In genomic region chr15:74434260-74434915, GRCh38 we compare ENCODE assay signal across 8 cellular contexts. TPM values are rescaled to one million over a fixed set of nuclear protein-coding genes. Genes with fewer than 3 reads are reported as not detected.
DNase-seq lines count a peak whose midpoint lies in the region; ATAC-seq, FAIRE-seq and TF ChIP-seq lines count a peak whose summit lies in the region.

No MANE protein-coding gene starts in this region.

- H3K27me3 ChIP-seq in Peyer's patch (peaks cover 0 to 9% of the 10 kb centered on the region in 2 donors), rectal smooth muscle tissue (ENCODE audit: control insufficient read depth, insufficient read depth, low read length) (peaks cover 19% of the 10 kb centered on the region)

- H3K27ac ChIP-seq in Peyer's patch (peak overlapping the region; percentile 69 to 93 (median 84)), rectal smooth muscle tissue (ENCODE audit: low read depth, low read length) (no peak overlapping the region)

- no peak for ATAC-seq in GM18858 (IDR thresholded peaks at IDR 0.05; ENCODE audit: unreplicated experiment)

- no peak overlapping the region for H3K9ac ChIP-seq in rectal smooth muscle tissue (ENCODE audit: low read length)

- no peak for TF ChIP-seq POLR2A in Peyer's patch (IDR thresholded peaks at IDR 0.05)
- no peak for TF ChIP-seq POLR2A in GM12892 (IDR thresholded peaks at IDR 0.05; ENCODE audit: low read depth, low read length)

- TF ChIP-seq CTCF in Peyer's patch (IDR thresholded peaks at IDR 0.05) = no peak
- TF ChIP-seq CTCF in fibroblast of mammary gland (conservative IDR thresholded peaks at IDR 0.05; ENCODE audit: control insufficient read depth, insufficient read depth, low read depth, low read length) = no peak

- FAIRE-seq in GM19239 (lab: Jason Lieb, UNC) (no peak), GM12892 (lab: Jason Lieb, UNC) (no peak)

- no peaks in the 10 kb centered on the region for H3K9me3 ChIP-seq in Peyer's patch

- DNase-seq in GM19239 (ENCODE audit: insufficient read length, low spot score) (peak; percentile 48), Peyer's patch (no peak), fibroblast of mammary gland (ENCODE audit: low read depth) (no peak), NCI-H2227 treated with DMSO at 0.1 percent for 48 hours (lab: John Stamatoyannopoulos, UW) (no peak), germinal center (ENCODE audit: low spot score) (no peak), GM12892 (ENCODE audit: insufficient read length) (no peak)

- H3K4me3 ChIP-seq in Peyer's patch (peak overlapping the region; percentile 65 to 81 (median 80)), fibroblast of mammary gland (ENCODE audit: control insufficient read depth, low read depth, low read length) (peak overlapping the region; percentile 56), rectal smooth muscle tissue (ENCODE audit: low read length) (peak overlapping the region; percentile 60)

- H3K4me1 ChIP-seq in Peyer's patch (peaks cover 0 to 19% (median 14%) of the 10 kb centered on the region in 4 donors), rectal smooth muscle tissue (ENCODE audit: control insufficient read depth, insufficient read depth, low read length) (peaks cover 5% of the 10 kb centered on the region)

- no peaks in the 10 kb centered on the region for H3K36me3 ChIP-seq in Peyer's patch
- no peaks in the 10 kb centered on the region for H3K36me3 ChIP-seq in rectal smooth muscle tissue (ENCODE audit: control insufficient read depth, insufficient read depth, low read length)

RNA-seq across cellular contexts. Expression of gene SEMA7A, which starts 0.6 kb away (rescaled TPM):
- total RNA-seq in Peyer's patch = 10 to 100 TPM in 1 of 4 donors, 1 to 10 TPM in 3; 1.5 to 42.9 (median 1.6) TPM
- polyA plus RNA-seq in GM12892 (2012; ENCODE audit: missing spikeins) = 61.4 TPM

RNA-seq across cellular contexts. Expression of gene UBL7, which starts 26.6 kb away (rescaled TPM):
- total RNA-seq in Peyer's patch = 10 to 100 TPM; 22.3 to 39.6 (median 32.6) TPM
- 62.5 TPM for polyA plus RNA-seq in GM12892 (2012; ENCODE audit: missing spikeins)
